18 cellular contexts compared by ENCODE assay signal in genomic region chr5:116583085-116583766, GRCh38. TPM values are rescaled to one million over a fixed set of nuclear protein-coding genes. Genes with fewer than 3 reads are reported as not detected.
DNase-seq lines count a peak whose midpoint lies in the region; ATAC-seq and TF ChIP-seq lines count a peak whose summit lies in the region.
"Had no signal": no experiment of that assay in that cellular context is flagged by ENCODE, and none has a peak within 500 bp of the region (broad histone marks: within the 10 kb centered on the region; RNA-seq: fewer than 3 reads in every experiment).

No MANE protein-coding gene starts in this region.

- no peaks in the 10 kb centered on the region for H3K36me3 ChIP-seq in breast epithelium
- no peaks in the 10 kb centered on the region for H3K36me3 ChIP-seq in CD4-positive, alpha-beta memory T cell (ENCODE audit: insufficient read depth, low read length)

- no peaks in the 10 kb centered on the region for H3K27me3 Mint-ChIP-seq in MCF 10A (ENCODE audit: insufficient read depth, unreplicated experiment)
- peaks cover 23 to 32% of the 10 kb centered on the region in 2 donors for H3K27me3 Mint-ChIP-seq in CD4-positive, alpha-beta memory T cell

- H3K4me1 Mint-ChIP-seq in MCF 10A (ENCODE audit: insufficient read depth, unreplicated experiment): peaks cover 17% of the 10 kb centered on the region
- H3K4me1 Mint-ChIP-seq in CD4-positive, alpha-beta memory T cell: peaks cover 0 to 2% (median 0%) of the 10 kb centered on the region in 4 donors

- ATAC-seq in HG03159 (IDR thresholded peaks at IDR 0.05; ENCODE audit: unreplicated experiment) (no peak), right cardiac atrium (no peak), GM21619 (IDR thresholded peaks at IDR 0.05; ENCODE audit: unreplicated experiment) (no peak)
- ATAC-seq: A549, Panc1 had no signal

- H3K9me3 ChIP-seq in breast epithelium (no peaks in the 10 kb centered on the region), right cardiac atrium (ENCODE audit: control insufficient read depth, low read length) (no peaks in the 10 kb centered on the region)
- H3K9me3 ChIP-seq in CD4-positive, alpha-beta memory T cell (ENCODE audit: control insufficient read depth in 1 of 2, low read length in 2 of 2): no peaks in the 10 kb centered on the region
- H3K9me3 ChIP-seq: A549, testis had no signal

- BruUV-seq in MCF 10A (replicated peaks; lab: Mats Ljungman, UMichigan): no TSS peak

- TF ChIP-seq POLR2A in breast epithelium (IDR thresholded peaks at IDR 0.05): no peak

- TF ChIP-seq CTCF in MCF 10A (IDR thresholded peaks at IDR 0.05; ENCODE audit: unreplicated experiment): no peak
- TF ChIP-seq CTCF in breast epithelium (IDR thresholded peaks at IDR 0.05): no peak
- no peak for TF ChIP-seq CTCF in fibroblast of mammary gland (conservative IDR thresholded peaks at IDR 0.05; ENCODE audit: control insufficient read depth, insufficient read depth, low read depth, low read length)

- CTCF ChIA-PET in MCF 10A (lab: Yijun Ruan, JAX): interaction anchor here (0.9 kb wide), 1 partner anchor 26 kb away, joined by 3 read pairs; no protein-coding TSS in a partner anchor
- CTCF ChIA-PET in CD4-positive, alpha-beta memory T cell (lab: Charles Lee; ENCODE audit: partially characterized antibody): no interaction called here

- DNase-seq in MCF 10A (ENCODE audit: unreplicated experiment) (peak; percentile 81), breast epithelium (ENCODE audit: low spot score in 2 of 2) (no peak), NCI-H226 (peak; percentile 15), fibroblast of mammary gland (ENCODE audit: low read depth) (peak; percentile 30), right cardiac atrium (no peak)
- DNase-seq in CD4-positive, alpha-beta memory T cell: no peak
- DNase-seq: activated CD8-positive, alpha-beta memory T cell treated with anti-CD3 and anti-CD28 coated beads for 24 hours; amniotic stem cell; GOT3; NCI-H187 treated with DMSO at 0.1 percent for 48 hours; NCI-H526 treated with DMSO at 0.1 percent for 48 hours; testis had no signal

- no peak overlapping the region for H3K4me3 ChIP-seq in breast epithelium
- H3K4me3 ChIP-seq in fibroblast of mammary gland (ENCODE audit: control insufficient read depth, low read depth, low read length): no peak overlapping the region
- no peak overlapping the region for H3K4me3 ChIP-seq in right cardiac atrium (ENCODE audit: low read length)
- no peak overlapping the region for H3K4me3 ChIP-seq in CD4-positive, alpha-beta memory T cell (ENCODE audit: low read length in 2 of 2)
- H3K4me3 ChIP-seq: A549, testis had no signal

- H3K4me1 ChIP-seq in breast epithelium (no peaks in the 10 kb centered on the region), right cardiac atrium (ENCODE audit: control insufficient read depth, insufficient read depth, low read length) (no peaks in the 10 kb centered on the region)
- no peaks in the 10 kb centered on the region for H3K4me1 ChIP-seq in CD4-positive, alpha-beta memory T cell (ENCODE audit: insufficient read depth, low read length)
- H3K4me1 ChIP-seq: A549, testis had no signal

- intact Hi-C loops in MCF 10A (cut with micrococcal nuclease): loop anchor here (5.0 kb wide), 1 partner anchor 184 kb away; no protein-coding TSS in a partner anchor
- intact Hi-C loops in breast epithelium (cut with DNase I; ENCODE audit: low total_unique reads): loop anchor here (5.0 kb wide), 1 partner anchor 1949 kb away; no protein-coding TSS in a partner anchor
- intact Hi-C loops in right cardiac atrium (cut with DNase I): no loop called here
- intact Hi-C loops in CD4-positive, alpha-beta memory T cell (cut with micrococcal nuclease): no loop called here

- POLR2A ChIA-PET in MCF 10A (lab: Yijun Ruan, JAX): interaction anchor here (0.7 kb wide), 1 partner anchor 8 kb away, joined by 3 read pairs; the partner anchor contains the start of gene SEMA6A
- POLR2A ChIA-PET in CD4-positive, alpha-beta memory T cell (lab: Charles Lee; ENCODE audit: partially characterized antibody): no interaction called here

- H3K9me3 Mint-ChIP-seq in MCF 10A (ENCODE audit: unreplicated experiment): peaks cover 5% of the 10 kb centered on the region
- H3K9me3 Mint-ChIP-seq in CD4-positive, alpha-beta memory T cell: peaks cover 0 to 6% (median 0%) of the 10 kb centered on the region in 8 donors
- H3K9me3 Mint-ChIP-seq: activated T-helper 2 cell treated with anti-CD3 and anti-CD28 coated beads, Interferon-gamma antibody, Interleukin-2, Interleukin-4, amounts not matched to agents 10 μg/mL and 5 μg/mL and 100 μg/mL, durations not matched to agents 14 hours and 24 hours and 36 hours had no signal

- H3K27ac ChIP-seq in breast epithelium (no peak overlapping the region), right cardiac atrium (ENCODE audit: low read length) (no peak overlapping the region)
- no peak overlapping the region for H3K27ac ChIP-seq in CD4-positive, alpha-beta memory T cell (ENCODE audit: low read depth, low read length)
- H3K27ac ChIP-seq: A549, testis, VCaP had no signal

- H3K27me3 ChIP-seq in breast epithelium (no peaks in the 10 kb centered on the region), right cardiac atrium (ENCODE audit: control insufficient read depth, insufficient read depth) (no peaks in the 10 kb centered on the region)
- H3K27me3 ChIP-seq in CD4-positive, alpha-beta memory T cell (ENCODE audit: insufficient read depth, low read length): no peaks in the 10 kb centered on the region
- H3K27me3 ChIP-seq: testis had no signal

- no peak overlapping the region for H3K4me3 Mint-ChIP-seq in MCF 10A (ENCODE audit: unreplicated experiment)
- H3K4me3 Mint-ChIP-seq in CD4-positive, alpha-beta memory T cell: no peak overlapping the region

- no peaks in the 10 kb centered on the region for H3K36me3 Mint-ChIP-seq in MCF 10A (ENCODE audit: insufficient read depth, unreplicated experiment)
- no peaks in the 10 kb centered on the region for H3K36me3 Mint-ChIP-seq in CD4-positive, alpha-beta memory T cell

- H3K27ac Mint-ChIP-seq in MCF 10A (ENCODE audit: low read depth, unreplicated experiment): peak overlapping the region; percentile 79
- no peak overlapping the region for H3K27ac Mint-ChIP-seq in CD4-positive, alpha-beta memory T cell
- H3K27ac Mint-ChIP-seq: activated T-helper 2 cell treated with anti-CD3 and anti-CD28 coated beads, Interferon-gamma antibody, Interleukin-2, Interleukin-4, amounts not matched to agents 10 μg/mL and 5 μg/mL and 100 μg/mL, durations not matched to agents 14 hours and 24 hours and 36 hours had no signal

RNA-seq across cellular contexts. Expression of gene SEMA6A, which starts 8.6 kb away (rescaled TPM):
- total RNA-seq in MCF 10A (2022) (1.5 and 2.1 TPM in 2 replicates), breast epithelium (10 to 100 TPM; 33.9 to 40.3 (median 35.6) TPM), right cardiac atrium (1 to 10 TPM; 4.0 to 9.4 (median 4.4) TPM)
- polyA plus RNA-seq in right cardiac atrium: 3.1 TPM
- not detected for total RNA-seq in CD4-positive, alpha-beta memory T cell
- 1 to 10 TPM in 1 of 2 donors, under 1 TPM in 1; 0.20 to 1.2 TPM for polyA plus RNA-seq in CD4-positive, alpha-beta memory T cell
- total RNA-seq: activated T-helper 2 cell treated with anti-CD3 and anti-CD28 coated beads, Interferon-gamma antibody, Interleukin-2, Interleukin-4, amounts not matched to agents 10 μg/mL and 5 μg/mL and 100 μg/mL, durations not matched to agents 14 hours and 24 hours and 36 hours had no signal

Comparison
In these comparisons a context has a peak if more than half of its experiments do, and no peak if none do; other contexts are left out.
1. DNase-seq: peak in MCF 10A (single experiment), NCI-H226 (single experiment) and fibroblast of mammary gland (single experiment); none in breast epithelium (0 of 2), right cardiac atrium (0 of 3) and CD4-positive, alpha-beta memory T cell (0 of 5).
2. intact Hi-C loops: an anchor here in MCF 10A (5.0 kb wide) and breast epithelium (5.0 kb wide); none called in right cardiac atrium and CD4-positive, alpha-beta memory T cell.